12 cellular contexts compared by ENCODE assay signal in the genomic region with DNA sequence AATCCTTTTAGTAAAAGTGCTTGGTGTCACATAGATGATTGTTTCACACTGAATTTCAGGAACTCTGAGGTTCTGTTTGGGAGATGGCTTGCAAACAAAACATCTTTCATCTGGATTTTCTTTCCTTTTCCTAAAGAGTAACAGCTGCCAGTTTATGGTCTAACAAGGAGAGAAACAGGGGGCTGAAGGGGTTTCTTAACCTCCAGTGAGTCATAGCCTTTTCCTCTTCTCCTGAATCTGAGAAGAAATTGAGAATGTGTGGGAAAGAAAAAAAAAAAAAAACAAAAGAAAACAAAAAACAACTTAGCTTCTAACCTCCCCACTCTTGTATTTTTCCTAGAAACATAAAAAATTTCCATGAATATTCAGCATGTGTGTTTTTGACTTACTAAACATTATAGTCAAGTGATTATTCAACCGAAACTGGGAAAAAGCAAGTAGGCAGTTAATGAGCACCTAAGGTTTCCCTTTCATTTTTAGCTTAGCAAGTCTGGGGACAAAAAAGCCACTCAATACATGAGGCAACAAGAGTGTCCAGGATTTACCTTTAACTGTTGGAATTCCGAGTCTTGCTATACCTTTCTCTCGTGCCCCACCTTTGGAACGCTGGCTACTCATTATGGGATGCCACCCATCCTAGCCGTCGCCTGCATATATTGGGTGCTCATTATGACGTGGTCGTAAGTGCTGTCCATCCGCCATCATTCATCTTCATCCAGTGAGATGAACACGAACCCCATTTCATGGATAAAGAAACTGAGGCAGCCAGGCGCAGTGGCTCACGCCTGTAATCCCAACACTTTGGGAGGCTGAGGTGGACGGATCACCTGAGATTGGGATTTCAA. TPM values are rescaled to one million over a fixed set of nuclear protein-coding genes. Genes with fewer than 3 reads are reported as not detected.
DNase-seq lines count a peak whose midpoint lies in the region; ATAC-seq and TF ChIP-seq lines count a peak whose summit lies in the region.
"Had no signal": no experiment of that assay in that cellular context is flagged by ENCODE, and none has a peak within 500 bp of the region (broad histone marks: within the 10 kb centered on the region; RNA-seq: fewer than 3 reads in every experiment).

No MANE protein-coding gene starts in this region.

- CTCF ChIA-PET in HEK293 (lab: Yijun Ruan, JAX) = interaction anchor here (0.6 to 2.2 kb wide), 7 partner anchors 14 to 233 kb away, joined by 3 to 20 read pairs (median 3); no protein-coding TSS in a partner anchor

- H3K9me3 ChIP-seq in DOHH2 (ENCODE audit: control insufficient read depth, insufficient read depth, low read length) (no peaks in the 10 kb centered on the region), HEK293 (ENCODE audit: control insufficient read depth, insufficient read depth, low read depth, low read length) (no peaks in the 10 kb centered on the region)

- H3K4me3 Mint-ChIP-seq in activated naive CD8-positive, alpha-beta T cell = peak overlapping the region; percentile 88
- H3K4me3 Mint-ChIP-seq in naive thymus-derived CD8-positive, alpha-beta T cell = peak overlapping the region in 6 of 10 donors; percentile 80 to 84 (median 82)

- POLR2A ChIA-PET in HEK293 (lab: Yijun Ruan, JAX) = interaction anchor here (0.6 to 2.0 kb wide), 3 partner anchors 28 to 882 kb away, joined by 4 to 6 read pairs (median 5); a partner anchor contains a TSS
- POLR2A ChIA-PET in naive thymus-derived CD8-positive, alpha-beta T cell (lab: Charles Lee) = interaction anchor here (1.3 to 3.8 kb wide), 3 partner anchors 11 to 60 kb away, joined by 3 to 28 read pairs (median 5); a partner anchor contains a TSS

- H4K20me1 ChIP-seq in DOHH2 (ENCODE audit: control insufficient read depth, insufficient read depth, low read depth, low read length) = no peaks in the 10 kb centered on the region

- H3K9me2 ChIP-seq in DOHH2 (replicated peaks; ENCODE audit: control insufficient read depth, low read length) = no peaks in the 10 kb centered on the region

- peaks cover 16% of the 10 kb centered on the region for H3K36me3 ChIP-seq in DOHH2 (ENCODE audit: control insufficient read depth, low read length)
- H3K36me3 ChIP-seq in HEK293 (ENCODE audit: control insufficient read depth in 2 of 2, insufficient read depth in 1 of 2, low read length in 2 of 2) = peaks cover 0 to 20% of the 10 kb centered on the region in 2 experiments; a peak in 1 of 3 replicates

- peaks cover 29% of the 10 kb centered on the region for H3K4me1 ChIP-seq in DOHH2 (ENCODE audit: control insufficient read depth, low read length)
- no peaks in the 10 kb centered on the region; the same call in 1 of the 2 replicates for H3K4me1 ChIP-seq in HEK293 (ENCODE audit: control insufficient read depth, insufficient read depth, low read length)

- no peaks in the 10 kb centered on the region for H3K27me3 ChIP-seq in DOHH2 (ENCODE audit: control insufficient read depth, low read length)

- DNase-seq in naive thymus-derived CD8-positive, alpha-beta T cell = no peak
- DNase-seq in Kasumi-1 (lab: John Stamatoyannopoulos, UW) (no peak), NCI-H226 (no peak), NCI-H1694 treated with DMSO at 0.1 percent for 48 hours (lab: John Stamatoyannopoulos, UW) (no peak)
- no peak for DNase-seq in stimulated activated CD4-positive, alpha-beta T cell treated with anti-CD3 and anti-CD28 coated beads, Interleukin-2, amount 100 ng/mL, for 48 hours
- DNase-seq: central memory CD4-positive, alpha-beta T cell; hippocampal formation; NCI-H1930 had no signal

- ATAC-seq in naive thymus-derived CD8-positive, alpha-beta T cell = no peak
- ATAC-seq: HCT116 had no signal

- H3K27ac ChIP-seq in DOHH2 (ENCODE audit: low read depth, low read length) (no peak overlapping the region), HEK293 (ENCODE audit: extremely low read depth, low read depth, low read length) (no peak overlapping the region)

- peaks cover 31% of the 10 kb centered on the region for H3K79me2 ChIP-seq in DOHH2 (ENCODE audit: control insufficient read depth, low read length)

- peaks cover 15% of the 10 kb centered on the region for H3F3A ChIP-seq in DOHH2 (ENCODE audit: control insufficient read depth, insufficient read depth)

- TF ChIP-seq CTCF in DOHH2 (IDR thresholded peaks at IDR 0.05; ENCODE audit: low read depth, low read length, poor library complexity, severe bottlenecking) (no peak), HEK293 (tag by site-specific recombination; IDR thresholded peaks at IDR 0.05) (no peak)

- H3K27me3 Mint-ChIP-seq in activated naive CD8-positive, alpha-beta T cell = no peaks in the 10 kb centered on the region
- no peaks in the 10 kb centered on the region for H3K27me3 Mint-ChIP-seq in naive thymus-derived CD8-positive, alpha-beta T cell

- peaks cover 8% of the 10 kb centered on the region for H3K36me3 Mint-ChIP-seq in activated naive CD8-positive, alpha-beta T cell
- peaks cover 0 to 13% (median 8%) of the 10 kb centered on the region in 3 donors for H3K36me3 Mint-ChIP-seq in naive thymus-derived CD8-positive, alpha-beta T cell

- H3K4me3 ChIP-seq in DOHH2 (ENCODE audit: low read length) (no peak overlapping the region), HEK293 (ENCODE audit: low read depth, low read length) (no peak overlapping the region)

- H3K4me2 ChIP-seq in DOHH2 (ENCODE audit: low read length) = peak overlapping the region; percentile 81

- peak overlapping the region; percentile 80 for H3K27ac Mint-ChIP-seq in activated naive CD8-positive, alpha-beta T cell
- peak overlapping the region in 4 of 10 donors; percentile 63 to 87 (median 78) for H3K27ac Mint-ChIP-seq in naive thymus-derived CD8-positive, alpha-beta T cell

- H3K9me3 Mint-ChIP-seq in activated naive CD8-positive, alpha-beta T cell (ENCODE audit: low read depth) = no peaks in the 10 kb centered on the region
- H3K9me3 Mint-ChIP-seq in naive thymus-derived CD8-positive, alpha-beta T cell = no peaks in the 10 kb centered on the region

- H3K4me1 Mint-ChIP-seq in activated naive CD8-positive, alpha-beta T cell (ENCODE audit: low read depth) = peaks cover 65% of the 10 kb centered on the region
- peaks cover 19 to 63% (median 43%) of the 10 kb centered on the region in 4 donors for H3K4me1 Mint-ChIP-seq in naive thymus-derived CD8-positive, alpha-beta T cell

TF ChIP-seq in HEK293, 187 proteins besides CTCF, POLR2A, EP300 and RAD21:
- no peak for TF ChIP-seq ZNF843 (tag by site-specific recombination; IDR thresholded peaks at IDR 0.05)
- TF ChIP-seq ZNF335 (tag by site-specific recombination; conservative IDR thresholded peaks at IDR 0.05) = 0 out of 2 replicates have a peak, but pooled peaks have one; percentile 21
- TF ChIP-seq ZNF175 (tag by site-specific recombination; IDR thresholded peaks at IDR 0.05) = no peak

RNA-seq across cellular contexts. Expression of a gene that starts 2.3 kb away (rescaled TPM):
- total RNA-seq in naive thymus-derived CD8-positive, alpha-beta T cell = 1 to 10 TPM; 2.9 to 3.5 TPM
- 1 to 10 TPM; 2.3 to 3.1 (median 2.5) TPM for polyA plus RNA-seq in naive thymus-derived CD8-positive, alpha-beta T cell

RNA-seq across cellular contexts. Expression of a gene that starts 52.2 kb away (rescaled TPM):
- total RNA-seq in naive thymus-derived CD8-positive, alpha-beta T cell = 10 to 100 TPM; 63.9 to 64.3 TPM
- 10 to 100 TPM; 10.5 to 18.4 (median 16.2) TPM for polyA plus RNA-seq in naive thymus-derived CD8-positive, alpha-beta T cell

RNA-seq across cellular contexts. Expression of a gene that starts 52.3 kb away (rescaled TPM):
- 10 to 100 TPM; 21.4 to 24.6 TPM for total RNA-seq in naive thymus-derived CD8-positive, alpha-beta T cell
- polyA plus RNA-seq in naive thymus-derived CD8-positive, alpha-beta T cell = 10 to 100 TPM; 17.1 to 27.0 (median 17.9) TPM
